ENCODE assay signal across 14 cellular contexts in the genomic region with DNA sequence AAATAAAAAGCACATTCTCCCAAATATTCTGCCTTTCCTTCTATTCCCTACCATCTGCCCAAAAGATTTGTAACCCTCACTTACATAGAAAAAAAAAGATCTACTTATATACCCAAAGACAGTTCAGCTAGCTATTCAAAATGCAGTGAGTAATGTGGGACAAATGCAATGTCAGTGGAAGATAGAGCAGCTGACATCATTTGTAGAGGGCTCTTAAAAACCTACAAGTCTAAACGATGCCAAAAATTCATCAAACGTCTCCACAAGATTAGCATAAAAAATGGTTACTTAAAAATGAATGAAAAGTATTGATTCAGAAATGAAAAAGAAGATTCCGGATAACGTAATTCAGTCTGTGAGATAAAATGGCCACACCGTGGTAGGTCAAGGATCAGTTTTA.
DNase-seq lines count a peak whose midpoint lies in the region; ATAC-seq and TF ChIP-seq lines count a peak whose summit lies in the region.
"Had no signal": no experiment of that assay in that cellular context is flagged by ENCODE, and none has a peak within 500 bp of the region (broad histone marks: within the 10 kb centered on the region; RNA-seq: fewer than 3 reads in every experiment).

No MANE protein-coding gene starts in this region.

- no peaks in the 10 kb centered on the region for H3K27me3 Mint-ChIP-seq in effector memory CD8-positive, alpha-beta T cell
- H3K27me3 Mint-ChIP-seq in nephron progenitor cell (ENCODE audit: low read depth, poor library complexity) = no peaks in the 10 kb centered on the region
- H3K27me3 Mint-ChIP-seq: B cell had no signal

- TF ChIP-seq CTCF in nephron progenitor cell (IDR thresholded peaks at IDR 0.05) = no peak

- H3K27ac Mint-ChIP-seq in effector memory CD8-positive, alpha-beta T cell = no peak overlapping the region
- no peak overlapping the region for H3K27ac Mint-ChIP-seq in nephron progenitor cell
- H3K27ac Mint-ChIP-seq: B cell; CD8-positive, alpha-beta T cell had no signal

- no peaks in the 10 kb centered on the region for H3K36me3 Mint-ChIP-seq in effector memory CD8-positive, alpha-beta T cell (ENCODE audit: insufficient read depth)
- H3K36me3 Mint-ChIP-seq in nephron progenitor cell (ENCODE audit: low read depth) = no peaks in the 10 kb centered on the region
- H3K36me3 Mint-ChIP-seq: CD8-positive, alpha-beta T cell had no signal

- H3K9me3 Mint-ChIP-seq in effector memory CD8-positive, alpha-beta T cell = no peaks in the 10 kb centered on the region
- H3K9me3 Mint-ChIP-seq in nephron progenitor cell = peaks cover 13% of the 10 kb centered on the region
- H3K9me3 Mint-ChIP-seq: CD8-positive, alpha-beta T cell had no signal

- DNase-seq in Ammon's horn (ENCODE audit: low spot score) = peak; percentile 1
- peak; percentile 41 for DNase-seq in M059J (ENCODE audit: low read depth)
- DNase-seq in astrocyte of the hippocampus (ENCODE audit: low read depth, low spot score) = peak; percentile 50
- peak; percentile 1 for DNase-seq in pons (ENCODE audit: low spot score)
- no peak for DNase-seq in activated CD4-positive, alpha-beta T cell treated with anti-CD3 and anti-CD28 coated beads, Interleukin-2, amount 50 U/mL, for 4 hours
- no peak for DNase-seq in effector memory CD8-positive, alpha-beta T cell
- no peak for DNase-seq in nephron progenitor cell
- DNase-seq: 8988T; Calu3; CD8-positive, alpha-beta T cell; DMS79 treated with DMSO at 0.1 percent for 48 hours; EL; GM23248 had no signal

- H3K4me3 Mint-ChIP-seq in effector memory CD8-positive, alpha-beta T cell = no peak overlapping the region
- H3K4me3 Mint-ChIP-seq in nephron progenitor cell = no peak overlapping the region
- H3K4me3 Mint-ChIP-seq: B cell; CD8-positive, alpha-beta T cell had no signal

- peaks cover 0 to 2% of the 10 kb centered on the region in 2 donors for H3K4me1 Mint-ChIP-seq in effector memory CD8-positive, alpha-beta T cell (ENCODE audit: low read depth in 2 of 2)
- H3K4me1 Mint-ChIP-seq in nephron progenitor cell = no peaks in the 10 kb centered on the region

- ATAC-seq in effector memory CD8-positive, alpha-beta T cell (replicated peaks) = no peak
- ATAC-seq: CD8-positive, alpha-beta T cell had no signal

Comparison
In these comparisons a context has a peak if more than half of its experiments do, and no peak if none do; other contexts are left out.
1. DNase-seq: peak in Ammon's horn (single experiment), M059J (single experiment), astrocyte of the hippocampus (single experiment) and pons (single experiment); none in activated CD4-positive, alpha-beta T cell treated with anti-CD3 and anti-CD28 coated beads, Interleukin-2, amount 50 U/mL, for 4 hours (0 of 2), effector memory CD8-positive, alpha-beta T cell (0 of 3) and nephron progenitor cell (single experiment).